Comparison of ENCODE assay signal across 8 cellular contexts in the genomic region with DNA sequence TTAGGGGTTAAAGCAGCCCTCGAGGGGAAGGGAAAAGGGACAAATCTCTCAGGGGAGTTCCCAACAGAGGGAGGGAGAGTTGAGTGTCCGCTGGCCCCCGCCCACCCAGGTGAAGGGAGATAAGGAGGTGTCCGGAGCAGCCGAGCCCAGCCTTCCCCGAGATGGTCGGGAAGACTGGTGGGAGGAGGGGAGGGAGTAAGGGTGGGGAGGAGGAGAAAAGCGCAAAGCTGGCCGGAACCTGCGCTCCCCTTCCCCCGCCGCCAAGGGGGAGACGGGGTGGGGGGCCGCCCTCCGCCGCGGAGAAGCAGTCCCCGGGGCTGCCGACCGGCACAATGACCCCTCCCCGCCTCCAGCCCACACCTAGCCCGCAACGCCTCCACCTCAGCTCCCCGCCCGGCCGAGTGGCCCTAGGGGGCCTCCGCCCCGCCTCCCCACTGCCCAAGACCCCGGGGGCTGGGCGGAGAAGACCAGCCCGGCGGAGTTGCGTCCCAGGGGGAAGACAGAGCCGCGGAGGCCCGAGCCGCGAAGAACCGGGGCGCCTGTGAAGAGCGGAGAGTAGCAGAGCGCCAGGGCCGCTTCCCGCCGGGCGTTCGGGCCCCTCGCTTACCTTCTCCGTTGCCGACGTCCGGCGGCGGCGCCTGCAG. TPM values are rescaled to one million over a fixed set of nuclear protein-coding genes. Genes with fewer than 3 reads are reported as not detected.
DNase-seq lines count a peak whose midpoint lies in the region; ATAC-seq and TF ChIP-seq lines count a peak whose summit lies in the region.

No MANE protein-coding gene starts in this region.

- H3K36me3 Mint-ChIP-seq in activated T-helper 2 cell treated with anti-CD3 and anti-CD28 coated beads, Interferon-gamma antibody, Interleukin-2, Interleukin-4, amounts not matched to agents 10 μg/mL and 5 μg/mL and 100 μg/mL, durations not matched to agents 14 hours and 24 hours and 36 hours (ENCODE audit: low read depth): peaks cover 4% of the 10 kb centered on the region

- peaks cover under 1% of the 10 kb centered on the region for H3K9me3 Mint-ChIP-seq in activated T-helper 2 cell treated with anti-CD3 and anti-CD28 coated beads, Interferon-gamma antibody, Interleukin-2, Interleukin-4, amounts not matched to agents 10 μg/mL and 5 μg/mL and 100 μg/mL, durations not matched to agents 14 hours and 24 hours and 36 hours

- no peaks in the 10 kb centered on the region for H3K9me3 ChIP-seq in upper lobe of left lung

- TF ChIP-seq CTCF in upper lobe of left lung (IDR thresholded peaks at IDR 0.05): no peak

- peaks cover 37 to 43% (median 40%) of the 10 kb centered on the region in 4 donors for H3K4me1 ChIP-seq in upper lobe of left lung

- WGBS in upper lobe of left lung, 2 donors: 1% methylated on average over 9 to 46 of the region's 55 CpGs

- no peaks in the 10 kb centered on the region for H3K36me3 ChIP-seq in upper lobe of left lung

- DNase-seq in 8988T: peak; percentile 25
- DNase-seq in NCI-H774 (lab: John Stamatoyannopoulos, UW): peak; percentile 35
- peak; percentile 29 for DNase-seq in activated T-helper 2 cell treated with anti-CD3 and anti-CD28 coated beads, Interferon-gamma antibody, Interleukin-2, Interleukin-4, amounts not matched to agents 10 μg/mL and 5 μg/mL and 100 μg/mL, durations not matched to agents 14 hours and 24 hours and 36 hours (ENCODE audit: low spot score)
- DNase-seq in germinal center (ENCODE audit: low spot score): peak; percentile 42
- peak; percentile 38 for DNase-seq in occipital lobe (lab: John Stamatoyannopoulos, UW)
- DNase-seq in upper lobe of left lung: peak in 1 of 2 donors; percentile 51

- H3K27ac Mint-ChIP-seq in activated T-helper 2 cell treated with anti-CD3 and anti-CD28 coated beads, Interferon-gamma antibody, Interleukin-2, Interleukin-4, amounts not matched to agents 10 μg/mL and 5 μg/mL and 100 μg/mL, durations not matched to agents 14 hours and 24 hours and 36 hours: peak overlapping the region; percentile 94

- peaks cover 30% of the 10 kb centered on the region for H3K4me1 Mint-ChIP-seq in activated T-helper 2 cell treated with anti-CD3 and anti-CD28 coated beads, Interferon-gamma antibody, Interleukin-2, Interleukin-4, amounts not matched to agents 10 μg/mL and 5 μg/mL and 100 μg/mL, durations not matched to agents 14 hours and 24 hours and 36 hours (ENCODE audit: low read depth)

- TF ChIP-seq POLR2A in GM18505 (IDR thresholded peaks at IDR 0.05; ENCODE audit: borderline replicate concordance, extremely low read depth, insufficient read depth, insufficient read length) (no peak), upper lobe of left lung (IDR thresholded peaks at IDR 0.05) (no peak)

- intact Hi-C loops in activated T-helper 2 cell treated with anti-CD3 and anti-CD28 coated beads, Interferon-gamma antibody, Interleukin-2, Interleukin-4, amounts not matched to agents 10 μg/mL and 5 μg/mL and 100 μg/mL, durations not matched to agents 14 hours and 24 hours and 36 hours (cut with micrococcal nuclease): loop anchor here (1.0 to 5.0 kb wide), 5 partner anchors 38 to 1438 kb away; a partner anchor contains a TSS

- H3K27me3 ChIP-seq in upper lobe of left lung: no peaks in the 10 kb centered on the region

- H3K4me3 Mint-ChIP-seq in activated T-helper 2 cell treated with anti-CD3 and anti-CD28 coated beads, Interferon-gamma antibody, Interleukin-2, Interleukin-4, amounts not matched to agents 10 μg/mL and 5 μg/mL and 100 μg/mL, durations not matched to agents 14 hours and 24 hours and 36 hours (ENCODE audit: low read depth): peak overlapping the region; percentile 99

- peak overlapping the region; percentile 88 to 99 (median 97) for H3K27ac ChIP-seq in upper lobe of left lung

- no peaks in the 10 kb centered on the region for H3K27me3 Mint-ChIP-seq in activated T-helper 2 cell treated with anti-CD3 and anti-CD28 coated beads, Interferon-gamma antibody, Interleukin-2, Interleukin-4, amounts not matched to agents 10 μg/mL and 5 μg/mL and 100 μg/mL, durations not matched to agents 14 hours and 24 hours and 36 hours (ENCODE audit: low read depth)

- H3K4me3 ChIP-seq in upper lobe of left lung: peak overlapping the region; percentile 80 to 100 (median 89)

- TF ChIP-seq EP300 in upper lobe of left lung (IDR thresholded peaks at IDR 0.05): no peak

- ATAC-seq in GM18505 (IDR thresholded peaks at IDR 0.05; ENCODE audit: unreplicated experiment) (peak; percentile 12), HG03045 (IDR thresholded peaks at IDR 0.05; ENCODE audit: unreplicated experiment) (peak; percentile 20), upper lobe of left lung (ENCODE audit: low FRiP score in 2 of 2) (peak; percentile 2 to 51)

RNA-seq across cellular contexts. Expression of a gene that starts 0.5 kb away (rescaled TPM):
- total RNA-seq in activated T-helper 2 cell treated with anti-CD3 and anti-CD28 coated beads, Interferon-gamma antibody, Interleukin-2, Interleukin-4, amounts not matched to agents 10 μg/mL and 5 μg/mL and 100 μg/mL, durations not matched to agents 14 hours and 24 hours and 36 hours: 43.3 and 45.5 TPM in 2 replicates
- total RNA-seq in occipital lobe (101 TPM), upper lobe of left lung (100 to 1,000 TPM in 1 of 6 donors, 10 to 100 TPM in 5; 36.2 to 136 (median 71.2) TPM)

RNA-seq across cellular contexts. Expression of a gene that starts 0.9 kb away (rescaled TPM):
- 3.0 and 3.6 TPM in 2 replicates for total RNA-seq in activated T-helper 2 cell treated with anti-CD3 and anti-CD28 coated beads, Interferon-gamma antibody, Interleukin-2, Interleukin-4, amounts not matched to agents 10 μg/mL and 5 μg/mL and 100 μg/mL, durations not matched to agents 14 hours and 24 hours and 36 hours
- 8.6 TPM for total RNA-seq in occipital lobe
- total RNA-seq in upper lobe of left lung: 10 to 100 TPM in 5 of 6 donors, not detected in 1; 26.2 to 36.1 (median 29.3) TPM
